20 cellular contexts compared by ENCODE assay signal in genomic region chr7:146004805-146005204, GRCh38.
A peak's percentile ranks its signal among the peaks of the same experiment; 100 is the strongest.
DNase-seq lines count a peak whose midpoint lies in the region; ATAC-seq, FAIRE-seq and TF ChIP-seq lines count a peak whose summit lies in the region.
"Had no signal": no experiment of that assay in that cellular context is flagged by ENCODE, and none has a peak within 500 bp of the region (broad histone marks: within the 10 kb centered on the region; RNA-seq: fewer than 3 reads in every experiment).

No MANE protein-coding gene starts in this region.

- FAIRE-seq in K562 (lab: Jason Lieb, UNC) = no peak
- FAIRE-seq: G401.6, GM12891, GM19239, H54 had no signal

- H3K36me3 ChIP-seq in PC-3 (ENCODE audit: low read depth, low read length) = no peaks in the 10 kb centered on the region
- H3K36me3 ChIP-seq in K562 (ENCODE audit: control insufficient read depth, insufficient read depth, low read length) = no peaks in the 10 kb centered on the region
- H3K36me3 ChIP-seq: BLaER1 treated with 17β-estradiol and CSF1 and Interleukin-3, amounts not matched to agents 10 nM and 100 nM had no signal

- TF ChIP-seq CTCF in PC-3 (conservative IDR thresholded peaks at IDR 0.05; ENCODE audit: low read depth, low read length) = no peak
- TF ChIP-seq CTCF in K562 (IDR thresholded peaks at IDR 0.05 in 2 of 3, conservative IDR thresholded peaks at IDR 0.05 in 1 of 3; ENCODE audit: insufficient read depth in 2 of 3, low read depth in 1 of 3, low read length in 3 of 3) = no peak

- no peaks in the 10 kb centered on the region for H4K20me1 ChIP-seq in PC-3 (ENCODE audit: low read length)
- no peaks in the 10 kb centered on the region for H4K20me1 ChIP-seq in K562 (replicated peaks; ENCODE audit: control insufficient read depth, insufficient read depth, low read length)
- H4K20me1 ChIP-seq: BLaER1 treated with 17β-estradiol and CSF1 and Interleukin-3, amounts not matched to agents 10 nM and 100 nM had no signal

- no peaks in the 10 kb centered on the region for H3K9me2 ChIP-seq in PC-3 (replicated peaks; ENCODE audit: low read length)

- TF ChIP-seq POLR2A in K562 (conservative IDR thresholded peaks at IDR 0.05) = no peak

- no TSS peak for BruUV-seq in PC-3 (replicated peaks; lab: Mats Ljungman, UMichigan)
- BruUV-seq in K562 (replicated peaks; lab: Mats Ljungman, UMichigan) = no TSS peak

- peak overlapping the region; percentile 10; the same call in 1 of the 2 replicates for H3K4me2 ChIP-seq in PC-3 (ENCODE audit: low read length)
- no peak overlapping the region for H3K4me2 ChIP-seq in K562 (ENCODE audit: insufficient read depth, low read length)
- H3K4me2 ChIP-seq: BLaER1 treated with 17β-estradiol and CSF1 and Interleukin-3, amounts not matched to agents 10 nM and 100 nM; GM23338 had no signal

- H3K27ac ChIP-seq in PC-3 (ENCODE audit: low read length) (no peak overlapping the region), K562 (ENCODE audit: extremely low read depth, low read depth, low read length) (no peak overlapping the region)
- H3K27ac ChIP-seq: BLaER1 treated with 17β-estradiol and CSF1 and Interleukin-3, amounts not matched to agents 10 nM and 100 nM had no signal

- intact Hi-C loops in PC-3 (cut with micrococcal nuclease) = no loop called here
- intact Hi-C loops in K562 (cut with micrococcal nuclease) = no loop called here

- H3K4me3 ChIP-seq in PC-3 (ENCODE audit: low read length) (peak overlapping the region; percentile 9; the same call in 1 of the 2 replicates), K562 (no peak overlapping the region), skeletal muscle cell (ENCODE audit: low read depth, low read length) (no peak overlapping the region)
- H3K4me3 ChIP-seq: BLaER1 treated with 17β-estradiol and CSF1 and Interleukin-3, amounts not matched to agents 10 nM and 100 nM; GM23338 had no signal

- POLR2A ChIA-PET in PC-3 (lab: Charles Lee; ENCODE audit: unreplicated experiment) (no interaction called here), K562 (lab: Yijun Ruan, JAX) (no interaction called here)

- 69% methylated on average over 2 of the region's 2 CpGs for WGBS in K562 (ENCODE audit: insufficient coverage, low coverage, missing lambda C conversion rate)

- no peak for TF ChIP-seq RAD21 in K562 (CRISPR knock-in tag; conservative IDR thresholded peaks at IDR 0.05 in 1 of 2, IDR thresholded peaks at IDR 0.05 in 1 of 2)

- DNase-seq in HCEC 1CT (peak; percentile 64), PC-3 (peak; percentile 34), K562 (ENCODE audit: extremely low read depth in 1 of 4, low spot score in 3 of 4) (no peak), skeletal muscle cell (ENCODE audit: low read depth) (peak; percentile 7), iPS-NIHi7 (ENCODE audit: extremely low spot score) (no peak), NCI-H2029 treated with DMSO at 0.1 percent for 48 hours (lab: John Stamatoyannopoulos, UW) (no peak)
- DNase-seq: 8988T; CD8-positive, alpha-beta T cell; DMS 273 treated with DMSO at 0.1 percent for 48 hours; DMS53; DND-41; HFFc6 had no signal

- CTCF ChIA-PET in PC-3 (lab: Charles Lee) = no interaction called here
- CTCF ChIA-PET in K562 (lab: Yijun Ruan, JAX; ENCODE audit: low intra/inter-chr PET ratio) = no interaction called here

- in situ Hi-C loops in K562 (cut with MboI) = no loop called here

- TF ChIP-seq EP300 in K562 (IDR thresholded peaks at IDR 0.05; ENCODE audit: low read length) = no peak

- H3K9me3 ChIP-seq in PC-3 (ENCODE audit: low read length) = no peaks in the 10 kb centered on the region
- no peaks in the 10 kb centered on the region for H3K9me3 ChIP-seq in K562 (replicated peaks; ENCODE audit: control insufficient read depth, insufficient read depth, low read depth, low read length)
- H3K9me3 ChIP-seq: BLaER1 treated with 17β-estradiol and CSF1 and Interleukin-3, amounts not matched to agents 10 nM and 100 nM had no signal

- H3K79me2 ChIP-seq in PC-3 (ENCODE audit: low read length) = no peaks in the 10 kb centered on the region
- no peaks in the 10 kb centered on the region; the same call in 2 of the 3 replicates for H3K79me2 ChIP-seq in K562 (ENCODE audit: control insufficient read depth, insufficient read depth, low read length)

- no peaks in the 10 kb centered on the region for H3F3A ChIP-seq in PC-3 (ENCODE audit: low read length, unreplicated experiment)

- H3K9me1 ChIP-seq in K562 (ENCODE audit: control insufficient read depth, insufficient read depth, low read length) = no peaks in the 10 kb centered on the region

- ATAC-seq in PC-3 (peak; percentile 87), K562 (no peak), GM21576 (IDR thresholded peaks at IDR 0.05; ENCODE audit: unreplicated experiment) (no peak)
- ATAC-seq: CD8-positive, alpha-beta T cell; GM23338; HCT116 had no signal

- H3K27me3 ChIP-seq in PC-3 (ENCODE audit: low read length) = no peaks in the 10 kb centered on the region
- no peaks in the 10 kb centered on the region for H3K27me3 ChIP-seq in K562 (ENCODE audit: control insufficient read depth in 2 of 2, insufficient read depth in 2 of 2, low read length in 2 of 2)
- H3K27me3 ChIP-seq: BLaER1 treated with 17β-estradiol and CSF1 and Interleukin-3, amounts not matched to agents 10 nM and 100 nM had no signal

- H3K9ac ChIP-seq in PC-3 (ENCODE audit: low read length) (no peak overlapping the region), K562 (ENCODE audit: insufficient read depth in 1 of 2, low read depth in 2 of 2, low read length in 2 of 2) (no peak overlapping the region)
- H3K9ac ChIP-seq: BLaER1 treated with 17β-estradiol and CSF1 and Interleukin-3, amounts not matched to agents 10 nM and 100 nM had no signal

- 0 out of 2 replicates have a peak, but pooled peaks cover 3% of the 10 kb centered on the region for H3K4me1 ChIP-seq in PC-3 (ENCODE audit: insufficient read depth, low read length)
- H3K4me1 ChIP-seq in K562 (replicated peaks in 1 of 2; ENCODE audit: control insufficient read depth in 2 of 2, insufficient read depth in 2 of 2, low read length in 2 of 2) = no peaks in the 10 kb centered on the region

- H2AFZ ChIP-seq in PC-3 (ENCODE audit: low read length) (no peak overlapping the region; the same call in 1 of the 2 replicates), K562 (ENCODE audit: low read depth, low read length) (no peak overlapping the region)
- H2AFZ ChIP-seq: GM23338 had no signal

TF ChIP-seq in K562, 482 proteins besides CTCF, POLR2A, EP300 and RAD21:
- TF ChIP-seq POLR2AphosphoS2 (IDR thresholded peaks at IDR 0.05; ENCODE audit: low read length) (0 out of 2 replicates have a peak, but pooled peaks have one; percentile 49), RFX7 (CRISPR knock-in tag; IDR thresholded peaks at IDR 0.05) (no peak)

Comparison
In these comparisons a context has a peak if more than half of its experiments do, and no peak if none do; other contexts are left out.
1. DNase-seq: peak in HCEC 1CT (single experiment), PC-3 (single experiment) and skeletal muscle cell (single experiment); none in K562 (0 of 4), iPS-NIHi7 (single experiment) and NCI-H2029 treated with DMSO at 0.1 percent for 48 hours (single experiment).